In the genomic region with DNA sequence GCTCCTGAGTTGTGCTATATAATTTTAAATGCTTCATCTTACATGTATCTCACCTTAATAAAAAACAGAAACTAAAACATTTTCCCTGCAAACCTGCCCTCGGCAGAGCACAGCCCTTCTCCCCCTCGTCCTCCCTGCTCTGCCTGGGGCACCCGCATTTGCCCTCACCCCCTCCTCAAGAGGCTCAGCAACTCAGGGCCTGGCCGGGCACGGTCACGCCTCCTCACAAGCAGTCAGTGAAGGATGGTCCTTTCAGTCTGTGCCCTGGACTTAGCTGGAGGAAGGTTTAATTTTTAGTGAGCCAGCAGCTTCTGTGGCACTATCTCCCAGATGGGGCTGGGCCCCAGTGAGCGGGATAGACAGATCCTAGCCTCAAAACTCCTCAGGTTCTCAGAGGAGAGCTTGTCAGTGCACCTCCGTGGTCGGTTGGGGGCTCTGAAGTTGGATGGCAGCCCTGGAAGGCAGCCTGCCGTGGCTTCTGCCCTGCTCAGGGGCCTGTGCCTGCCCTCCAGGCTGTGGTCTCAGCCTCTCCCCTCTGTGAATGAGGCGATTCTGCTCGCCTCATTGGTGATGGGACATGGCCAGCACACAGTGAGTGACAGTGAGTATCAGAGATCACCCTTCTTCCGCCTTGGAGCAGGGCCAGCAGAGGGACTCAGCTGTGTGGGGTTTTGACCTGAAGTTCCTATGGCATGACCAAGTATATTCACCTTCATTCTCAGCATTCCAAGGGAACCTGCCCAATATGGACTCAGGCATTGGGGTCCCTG, we compare ENCODE assay signal across 13 cellular contexts. TPM values are rescaled to one million over a fixed set of nuclear protein-coding genes. Genes with fewer than 3 reads are reported as not detected.
DNase-seq lines count a peak whose midpoint lies in the region; TF ChIP-seq lines count a peak whose summit lies in the region.
"Had no signal": no experiment of that assay in that cellular context is flagged by ENCODE, and none has a peak within 500 bp of the region (broad histone marks: within the 10 kb centered on the region; RNA-seq: fewer than 3 reads in every experiment).

No MANE protein-coding gene starts in this region.

- peak overlapping the region; percentile 87 for H2BK5ac ChIP-seq in mesenchymal stem cell (ENCODE audit: low read depth, low read length, poor library complexity, severe bottlenecking)

- H3K18ac ChIP-seq in mesenchymal stem cell (ENCODE audit: low read depth in 1 of 2, low read length in 2 of 2), result peak overlapping the region; percentile 79

- H3K9ac ChIP-seq in GM23248 (0 out of 2 replicates have a peak overlapping the region, but pooled peaks have one; percentile 38), mesenchymal stem cell (ENCODE audit: low read length) (no peak overlapping the region)

- in situ Hi-C loops in GM23248 (cut with MboI), result no loop called here

- no peaks in the 10 kb centered on the region for H3K9me3 ChIP-seq in GM23248 (ENCODE audit: low read depth)
- no peaks in the 10 kb centered on the region for H3K9me3 ChIP-seq in mesenchymal stem cell (ENCODE audit: control insufficient read depth, low read length)
- no peaks in the 10 kb centered on the region for H3K9me3 ChIP-seq in spleen

- H3F3A ChIP-seq in GM23248 (ENCODE audit: insufficient read depth), result no peaks in the 10 kb centered on the region

- peak overlapping the region; percentile 19 to 59 for H3K4ac ChIP-seq in mesenchymal stem cell (ENCODE audit: low read depth in 1 of 2, low read length in 2 of 2)

- H2BK15ac ChIP-seq in mesenchymal stem cell (ENCODE audit: low read depth, poor library complexity, severe bottlenecking), result peak overlapping the region; percentile 60

- peaks cover 42% of the 10 kb centered on the region for H3K4me1 Mint-ChIP-seq in chondrocyte (ENCODE audit: low read depth)
- H3K4me1 Mint-ChIP-seq: activated T-helper 17 cell treated with anti-CD3 and anti-CD28 coated beads, Interleukin-2, amount 50 U/mL, for 72 hours had no signal

- H3K36me3 ChIP-seq in GM23248 (ENCODE audit: low read depth), result no peaks in the 10 kb centered on the region
- H3K36me3 ChIP-seq in mesenchymal stem cell (ENCODE audit: control insufficient read depth in 1 of 2, insufficient read depth in 2 of 2, low read depth in 1 of 2, low read length in 2 of 2), result no peaks in the 10 kb centered on the region
- H3K36me3 ChIP-seq in spleen, result no peaks in the 10 kb centered on the region

- H4K20me1 ChIP-seq in GM23248 (ENCODE audit: insufficient read depth), result no peaks in the 10 kb centered on the region

- H3K4me3 Mint-ChIP-seq in chondrocyte (ENCODE audit: unreplicated experiment), result peak overlapping the region; percentile 41
- H3K4me3 Mint-ChIP-seq: activated T-helper 17 cell treated with anti-CD3 and anti-CD28 coated beads, Interleukin-2, amount 50 U/mL, for 72 hours; B cell had no signal

- intact Hi-C loops in spleen (cut with DNase I; ENCODE audit: low total_unique reads), result no loop called here

- no peak overlapping the region for H3K23ac ChIP-seq in mesenchymal stem cell (ENCODE audit: low read length in 2 of 2)

- no peaks in the 10 kb centered on the region for H3K36me3 Mint-ChIP-seq in chondrocyte (ENCODE audit: low read depth)

- H3K14ac ChIP-seq in mesenchymal stem cell (ENCODE audit: low read length in 2 of 2), result peak overlapping the region in 1 of 2 experiments; percentile 8

- no peaks in the 10 kb centered on the region for H3K79me1 ChIP-seq in mesenchymal stem cell (replicated peaks; ENCODE audit: low read length, poor library complexity, severe bottlenecking)

- peak overlapping the region; percentile 83 for H2AFZ ChIP-seq in GM23248
- H2AFZ ChIP-seq in mesenchymal stem cell (ENCODE audit: low read depth, low read length), result peak overlapping the region; percentile 20

- DNase-seq in GM23248 (no peak), chondrocyte (ENCODE audit: low spot score) (no peak), mesenchymal stem cell (no peak), spleen (no peak), cortex of kidney (lab: John Stamatoyannopoulos, UW) (no peak), DMS 273 treated with DMSO at 0.1 percent for 48 hours (lab: John Stamatoyannopoulos, UW) (no peak)
- no peak for DNase-seq in stimulated activated CD4-positive, alpha-beta T cell treated with anti-CD3 and anti-CD28 coated beads, Interleukin-4, amount 100 ng/mL, for 1 hour
- no peak for DNase-seq in central memory CD4-positive, alpha-beta T cell
- DNase-seq: NCI-H1092 treated with DMSO at 0.1 percent for 48 hours, NCI-H524 had no signal

- H3K4me3 ChIP-seq in GM23248 (no peak overlapping the region), mesenchymal stem cell (ENCODE audit: insufficient read depth in 1 of 2, low read depth in 1 of 2, low read length in 2 of 2) (no peak overlapping the region), spleen (no peak overlapping the region)

- peak overlapping the region; percentile 12 for H4K91ac ChIP-seq in mesenchymal stem cell (ENCODE audit: low read length)

- H3K4me2 ChIP-seq in GM23248 (ENCODE audit: unreplicated experiment), result no peak overlapping the region
- H3K4me2 ChIP-seq in mesenchymal stem cell (ENCODE audit: low read length, poor library complexity, severe bottlenecking), result no peak overlapping the region

- peak overlapping the region; percentile 84 for H4K8ac ChIP-seq in mesenchymal stem cell (ENCODE audit: low read length)

- WGBS in GM23248 (ENCODE audit: low coverage in 1 of 2, low lambda C conversion rate in 2 of 2, missing lambda C conversion rate in 2 of 2), 2 experiments, result 79 to 82% methylated on average over 13 of the region's 13 CpGs
- 86% methylated on average over 11 of the region's 13 CpGs for WGBS in mesenchymal stem cell
- 76 to 89% (median 84%) methylated on average over 10 to 13 of the region's 13 CpGs for WGBS in spleen, 5 donors

- H2BK12ac ChIP-seq in mesenchymal stem cell (ENCODE audit: low read length in 2 of 2), result peak overlapping the region; percentile 2 to 70

- H3K9me2 ChIP-seq in GM23248 (ENCODE audit: insufficient read depth), result no peaks in the 10 kb centered on the region

- peak overlapping the region; percentile 13 for H2AK5ac ChIP-seq in mesenchymal stem cell (ENCODE audit: low read length, severe bottlenecking)

- H3K9me3 Mint-ChIP-seq in chondrocyte (ENCODE audit: low read depth), result no peaks in the 10 kb centered on the region
- H3K9me3 Mint-ChIP-seq: activated T-helper 17 cell treated with anti-CD3 and anti-CD28 coated beads, Interleukin-2, amount 50 U/mL, for 72 hours had no signal

- H3K27ac ChIP-seq in GM23248 (no peak overlapping the region), mesenchymal stem cell (ENCODE audit: low read length, poor library complexity, severe bottlenecking) (peak overlapping the region; percentile 95), spleen (peak overlapping the region in 5 of 8 donors; percentile 52 to 69 (median 56))

- H3K4me1 ChIP-seq in GM23248 (ENCODE audit: insufficient read depth), result peaks cover 22% of the 10 kb centered on the region
- H3K4me1 ChIP-seq in mesenchymal stem cell (ENCODE audit: control insufficient read depth, insufficient read depth, low read depth, low read length), result peaks cover 24% of the 10 kb centered on the region
- H3K4me1 ChIP-seq in spleen, result peaks cover 0 to 17% (median 4%) of the 10 kb centered on the region in 6 donors

- peak overlapping the region; percentile 92 for H3K27ac Mint-ChIP-seq in chondrocyte (ENCODE audit: unreplicated experiment)
- H3K27ac Mint-ChIP-seq: activated T-helper 17 cell treated with anti-CD3 and anti-CD28 coated beads, Interleukin-2, amount 50 U/mL, for 72 hours; B cell; progenitor cell of endocrine pancreas had no signal

- TF ChIP-seq CTCF in chondrocyte (IDR thresholded peaks at IDR 0.05), result no peak
- no peak for TF ChIP-seq CTCF in spleen (IDR thresholded peaks at IDR 0.05 in 8 of 11, conservative IDR thresholded peaks at IDR 0.05 in 3 of 11)

- H3K27me3 Mint-ChIP-seq in chondrocyte (ENCODE audit: low read depth), result no peaks in the 10 kb centered on the region
- H3K27me3 Mint-ChIP-seq: activated T-helper 17 cell treated with anti-CD3 and anti-CD28 coated beads, Interleukin-2, amount 50 U/mL, for 72 hours had no signal

- H3K79me2 ChIP-seq in GM23248 (ENCODE audit: insufficient read depth), result no peaks in the 10 kb centered on the region

- no peak for TF ChIP-seq POLR2A in spleen (IDR thresholded peaks at IDR 0.05)

- H3K27me3 ChIP-seq in GM23248 (replicated peaks; ENCODE audit: insufficient read depth) (peaks cover 3% of the 10 kb centered on the region; the same call in 1 of the 2 replicates), mesenchymal stem cell (ENCODE audit: control insufficient read depth in 1 of 2, insufficient read depth in 1 of 2, low read length in 2 of 2) (no peaks in the 10 kb centered on the region), spleen (replicated peaks in 1 of 7) (no peaks in the 10 kb centered on the region)

- peak overlapping the region; percentile 64 for H2BK120ac ChIP-seq in mesenchymal stem cell (ENCODE audit: low read depth, low read length)

RNA-seq across cellular contexts. Expression of a gene that starts 56.3 kb away (rescaled TPM):
- 0.76 and 0.86 TPM in 2 replicates for total RNA-seq in GM23248 (2014; rRNA removed; shearing (Covaris generic))
- polyA plus RNA-seq in GM23248 (2016; fragmentation: Nextera tagmentation; extraction: Ambion mirVana) (0.56 and 0.75 TPM in 2 replicates), spleen (1 to 10 TPM; 6.0 to 9.1 (median 8.5) TPM)
- total RNA-seq in chondrocyte (113 to 172 TPM (median 127 TPM) in 3 replicates), spleen (10 to 100 TPM; 39.5 to 92.2 (median 72.9) TPM)
- 43.3 TPM for polyA plus RNA-seq in mesenchymal stem cell (2013, experiment 1 of 2)
- polyA plus RNA-seq in mesenchymal stem cell (2013, experiment 2 of 2), result 37.4 TPM

Comparison
In these comparisons a context has a peak if more than half of its experiments do, and no peak if none do; other contexts are left out.
1. RNA of a gene that starts 56.3 kb away (total RNA-seq): 113 to 172 TPM in chondrocyte and 39.5 to 92.2 TPM in spleen; 0.76 to 0.86 TPM in GM23248; every median in the first group is over 10 times any median in the second.